In genomic region chr4:149521611-149522010, GRCh38 we compare ENCODE assay signal across 15 cellular contexts.
A peak's percentile ranks its signal among the peaks of the same experiment; 100 is the strongest.
DNase-seq lines count a peak whose midpoint lies in the region; ATAC-seq, FAIRE-seq and TF ChIP-seq lines count a peak whose summit lies in the region.
"Had no signal": no experiment of that assay in that cellular context is flagged by ENCODE, and none has a peak within 500 bp of the region (broad histone marks: within the 10 kb centered on the region; RNA-seq: fewer than 3 reads in every experiment).

No MANE protein-coding gene starts in this region.

- H3K27me3 Mint-ChIP-seq in neural progenitor cell (ENCODE audit: insufficient read depth, low read depth) (no peaks in the 10 kb centered on the region), T-cell (no peaks in the 10 kb centered on the region)
- H3K27me3 Mint-ChIP-seq: stimulated activated naive CD8-positive, alpha-beta T cell treated with anti-CD3 and anti-CD28 coated beads, Interleukin-15, Interleukin-2, amounts not matched to agents 100 ng/mL and 50 ng/mL, for 24 hours had no signal

- H3K36me3 ChIP-seq in bronchial epithelial cell (ENCODE audit: control insufficient read depth, insufficient read depth, low read length) (no peaks in the 10 kb centered on the region), neural progenitor cell (no peaks in the 10 kb centered on the region)
- H3K36me3 ChIP-seq: left lung had no signal

- H3F3A ChIP-seq in neural progenitor cell (ENCODE audit: low read depth), result no peaks in the 10 kb centered on the region

- H3K4me3 ChIP-seq in bronchial epithelial cell (ENCODE audit: low read depth, low read length), result no peak overlapping the region
- no peak overlapping the region for H3K4me3 ChIP-seq in neural progenitor cell
- H3K4me3 ChIP-seq: dorsolateral prefrontal cortex, left lung had no signal

- no peaks in the 10 kb centered on the region for H3K27me3 ChIP-seq in bronchial epithelial cell (ENCODE audit: control insufficient read depth, insufficient read depth, low read length)
- no peaks in the 10 kb centered on the region for H3K27me3 ChIP-seq in neural progenitor cell
- H3K27me3 ChIP-seq: dorsolateral prefrontal cortex, left lung had no signal

- TF ChIP-seq CTCF in bronchial epithelial cell (IDR thresholded peaks at IDR 0.05; ENCODE audit: insufficient read depth, low read length, severe bottlenecking), result no peak
- TF ChIP-seq CTCF in neural progenitor cell (IDR thresholded peaks at IDR 0.05), result no peak

- CTCF ChIA-PET in T-cell (lab: Charles Lee), result interaction anchor here in 1 of 2 donors (0.7 kb wide), 1 partner anchor 21 kb away, joined by 3 read pairs; no protein-coding TSS in a partner anchor

- DNase-seq in Caki2 (ENCODE audit: low read depth) (peak; percentile 11), HT1080 (ENCODE audit: low read depth) (peak; percentile 41), bronchial epithelial cell (ENCODE audit: low read depth) (peak; percentile 35), neural progenitor cell (ENCODE audit: low spot score) (peak; percentile 31), T-cell (no peak), CD1c-positive myeloid dendritic cell (ENCODE audit: extremely low spot score) (no peak), HPDE6-E6E7 (ENCODE audit: extremely low spot score) (no peak)
- DNase-seq: activated gamma-delta T cell, dorsolateral prefrontal cortex, left lung, NCI-H1694 treated with DMSO at 0.1 percent for 48 hours had no signal

- peak overlapping the region; percentile 2 for H2AFZ ChIP-seq in neural progenitor cell (replicated peaks)
- H2AFZ ChIP-seq: parathyroid adenoma had no signal

- no peak overlapping the region for H3K4me2 ChIP-seq in neural progenitor cell

- H3K9ac ChIP-seq in neural progenitor cell, result no peak overlapping the region
- H3K9ac ChIP-seq: parathyroid adenoma had no signal

- no peak overlapping the region for H3K4me3 Mint-ChIP-seq in neural progenitor cell
- H3K4me3 Mint-ChIP-seq in T-cell, result no peak overlapping the region
- H3K4me3 Mint-ChIP-seq: stimulated activated naive CD8-positive, alpha-beta T cell treated with anti-CD3 and anti-CD28 coated beads, Interleukin-15, Interleukin-2, amounts not matched to agents 100 ng/mL and 50 ng/mL, for 24 hours had no signal

- no peaks in the 10 kb centered on the region for H3K79me2 ChIP-seq in neural progenitor cell (ENCODE audit: low read depth)
- H3K79me2 ChIP-seq: parathyroid adenoma had no signal

- no peaks in the 10 kb centered on the region for H3K9me3 Mint-ChIP-seq in neural progenitor cell
- peaks cover 2 to 13% (median 10%) of the 10 kb centered on the region in 3 donors for H3K9me3 Mint-ChIP-seq in T-cell

- in situ Hi-C loops in Caki2 (cut with HindIII; ENCODE audit: low pct_unique_long_range_greater_than_20kb, low sequenced_read_pairs), result no loop called here

- H3K4me1 ChIP-seq in neural progenitor cell, result no peaks in the 10 kb centered on the region
- H3K4me1 ChIP-seq: left lung, parathyroid adenoma had no signal

- H3K27ac ChIP-seq in neural progenitor cell, result no peak overlapping the region
- H3K27ac ChIP-seq: dorsolateral prefrontal cortex, left lung, parathyroid adenoma had no signal

- no peaks in the 10 kb centered on the region for H3K9me3 ChIP-seq in neural progenitor cell (ENCODE audit: low read depth)

- H3K27ac Mint-ChIP-seq in neural progenitor cell (no peak overlapping the region), T-cell (no peak overlapping the region)
- H3K27ac Mint-ChIP-seq: stimulated activated naive CD8-positive, alpha-beta T cell treated with anti-CD3 and anti-CD28 coated beads, Interleukin-15, Interleukin-2, amounts not matched to agents 100 ng/mL and 50 ng/mL, for 24 hours had no signal

- H3K4me1 Mint-ChIP-seq in neural progenitor cell (no peaks in the 10 kb centered on the region), T-cell (no peaks in the 10 kb centered on the region)

- no peak for FAIRE-seq in bronchial epithelial cell (lab: Jason Lieb, UNC)

- ATAC-seq in T-cell (replicated peaks in 1 of 4) (no peak), GM21737 (IDR thresholded peaks at IDR 0.05; ENCODE audit: unreplicated experiment) (no peak)
- ATAC-seq: left lung, Panc1 had no signal

- POLR2A ChIA-PET in T-cell (lab: Charles Lee), result no interaction called here

- H4K20me1 ChIP-seq in neural progenitor cell (ENCODE audit: low read depth), result no peaks in the 10 kb centered on the region

- H3K36me3 Mint-ChIP-seq in neural progenitor cell, result no peaks in the 10 kb centered on the region
- no peaks in the 10 kb centered on the region for H3K36me3 Mint-ChIP-seq in T-cell

Comparison
In these comparisons a context has a peak if more than half of its experiments do, and no peak if none do; other contexts are left out.
1. DNase-seq: peak in Caki2 (single experiment), HT1080 (single experiment), bronchial epithelial cell (single experiment) and neural progenitor cell (single experiment); none in T-cell (0 of 34), CD1c-positive myeloid dendritic cell (single experiment) and HPDE6-E6E7 (single experiment).